ENCODE assay signal across 1 cellular context in the genomic region with DNA sequence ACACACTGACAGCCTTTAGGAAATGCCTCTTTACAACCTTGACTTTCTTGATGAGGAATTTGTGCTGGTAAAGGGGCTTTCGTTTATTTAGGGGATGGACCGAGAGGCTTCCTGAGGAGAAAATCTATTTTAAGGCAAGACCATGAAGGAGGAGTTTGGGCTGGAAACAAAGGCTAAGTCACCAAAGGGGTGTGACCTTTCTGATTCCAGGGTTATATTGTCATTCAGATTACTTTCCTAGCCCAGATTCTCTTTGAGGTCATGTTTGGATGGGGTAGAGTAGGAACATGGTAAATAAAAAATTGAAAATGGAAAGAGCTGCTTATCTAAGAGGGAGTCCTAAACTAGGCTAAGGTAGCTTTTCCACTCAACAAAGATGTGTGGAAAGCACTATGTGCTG.
TF ChIP-seq lines count a peak whose summit lies in the region.

No MANE protein-coding gene starts in this region.

TF ChIP-seq in GM23338, 12 proteins besides CTCF, POLR2A, EP300 and RAD21 (continued from another document):
- TF ChIP-seq, protein P1, sequence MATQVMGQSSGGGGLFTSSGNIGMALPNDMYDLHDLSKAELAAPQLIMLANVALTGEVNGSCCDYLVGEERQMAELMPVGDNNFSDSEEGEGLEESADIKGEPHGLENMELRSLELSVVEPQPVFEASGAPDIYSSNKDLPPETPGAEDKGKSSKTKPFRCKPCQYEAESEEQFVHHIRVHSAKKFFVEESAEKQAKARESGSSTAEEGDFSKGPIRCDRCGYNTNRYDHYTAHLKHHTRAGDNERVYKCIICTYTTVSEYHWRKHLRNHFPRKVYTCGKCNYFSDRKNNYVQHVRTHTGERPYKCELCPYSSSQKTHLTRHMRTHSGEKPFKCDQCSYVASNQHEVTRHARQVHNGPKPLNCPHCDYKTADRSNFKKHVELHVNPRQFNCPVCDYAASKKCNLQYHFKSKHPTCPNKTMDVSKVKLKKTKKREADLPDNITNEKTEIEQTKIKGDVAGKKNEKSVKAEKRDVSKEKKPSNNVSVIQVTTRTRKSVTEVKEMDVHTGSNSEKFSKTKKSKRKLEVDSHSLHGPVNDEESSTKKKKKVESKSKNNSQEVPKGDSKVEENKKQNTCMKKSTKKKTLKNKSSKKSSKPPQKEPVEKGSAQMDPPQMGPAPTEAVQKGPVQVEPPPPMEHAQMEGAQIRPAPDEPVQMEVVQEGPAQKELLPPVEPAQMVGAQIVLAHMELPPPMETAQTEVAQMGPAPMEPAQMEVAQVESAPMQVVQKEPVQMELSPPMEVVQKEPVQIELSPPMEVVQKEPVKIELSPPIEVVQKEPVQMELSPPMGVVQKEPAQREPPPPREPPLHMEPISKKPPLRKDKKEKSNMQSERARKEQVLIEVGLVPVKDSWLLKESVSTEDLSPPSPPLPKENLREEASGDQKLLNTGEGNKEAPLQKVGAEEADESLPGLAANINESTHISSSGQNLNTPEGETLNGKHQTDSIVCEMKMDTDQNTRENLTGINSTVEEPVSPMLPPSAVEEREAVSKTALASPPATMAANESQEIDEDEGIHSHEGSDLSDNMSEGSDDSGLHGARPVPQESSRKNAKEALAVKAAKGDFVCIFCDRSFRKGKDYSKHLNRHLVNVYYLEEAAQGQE (IDR thresholded peaks at IDR 0.05; ENCODE audit: unreplicated experiment): no peak
- TF ChIP-seq STAT1 (IDR thresholded peaks at IDR 0.05; ENCODE audit: unreplicated experiment) (no peak), POLR2AphosphoS5 (IDR thresholded peaks at IDR 0.05; ENCODE audit: low read depth) (no peak), ZNF331 (CRISPR knock-in tag; IDR thresholded peaks at IDR 0.05; ENCODE audit: low read depth) (no peak), NANOG (IDR thresholded peaks at IDR 0.05; ENCODE audit: borderline replicate concordance) (no peak), ZNF114 (CRISPR knock-in tag; IDR thresholded peaks at IDR 0.05) (no peak), EZH2 (IDR thresholded peaks at IDR 0.05; ENCODE audit: low read depth, unreplicated experiment) (no peak), EZH2phosphoT487 (IDR thresholded peaks at IDR 0.05; ENCODE audit: unreplicated experiment) (no peak), JUNB (IDR thresholded peaks at IDR 0.05; ENCODE audit: unreplicated experiment) (no peak), CREB1 (CRISPR knock-in tag; IDR thresholded peaks at IDR 0.05; ENCODE audit: low read depth) (no peak)
- TF ChIP-seq, protein P2, sequence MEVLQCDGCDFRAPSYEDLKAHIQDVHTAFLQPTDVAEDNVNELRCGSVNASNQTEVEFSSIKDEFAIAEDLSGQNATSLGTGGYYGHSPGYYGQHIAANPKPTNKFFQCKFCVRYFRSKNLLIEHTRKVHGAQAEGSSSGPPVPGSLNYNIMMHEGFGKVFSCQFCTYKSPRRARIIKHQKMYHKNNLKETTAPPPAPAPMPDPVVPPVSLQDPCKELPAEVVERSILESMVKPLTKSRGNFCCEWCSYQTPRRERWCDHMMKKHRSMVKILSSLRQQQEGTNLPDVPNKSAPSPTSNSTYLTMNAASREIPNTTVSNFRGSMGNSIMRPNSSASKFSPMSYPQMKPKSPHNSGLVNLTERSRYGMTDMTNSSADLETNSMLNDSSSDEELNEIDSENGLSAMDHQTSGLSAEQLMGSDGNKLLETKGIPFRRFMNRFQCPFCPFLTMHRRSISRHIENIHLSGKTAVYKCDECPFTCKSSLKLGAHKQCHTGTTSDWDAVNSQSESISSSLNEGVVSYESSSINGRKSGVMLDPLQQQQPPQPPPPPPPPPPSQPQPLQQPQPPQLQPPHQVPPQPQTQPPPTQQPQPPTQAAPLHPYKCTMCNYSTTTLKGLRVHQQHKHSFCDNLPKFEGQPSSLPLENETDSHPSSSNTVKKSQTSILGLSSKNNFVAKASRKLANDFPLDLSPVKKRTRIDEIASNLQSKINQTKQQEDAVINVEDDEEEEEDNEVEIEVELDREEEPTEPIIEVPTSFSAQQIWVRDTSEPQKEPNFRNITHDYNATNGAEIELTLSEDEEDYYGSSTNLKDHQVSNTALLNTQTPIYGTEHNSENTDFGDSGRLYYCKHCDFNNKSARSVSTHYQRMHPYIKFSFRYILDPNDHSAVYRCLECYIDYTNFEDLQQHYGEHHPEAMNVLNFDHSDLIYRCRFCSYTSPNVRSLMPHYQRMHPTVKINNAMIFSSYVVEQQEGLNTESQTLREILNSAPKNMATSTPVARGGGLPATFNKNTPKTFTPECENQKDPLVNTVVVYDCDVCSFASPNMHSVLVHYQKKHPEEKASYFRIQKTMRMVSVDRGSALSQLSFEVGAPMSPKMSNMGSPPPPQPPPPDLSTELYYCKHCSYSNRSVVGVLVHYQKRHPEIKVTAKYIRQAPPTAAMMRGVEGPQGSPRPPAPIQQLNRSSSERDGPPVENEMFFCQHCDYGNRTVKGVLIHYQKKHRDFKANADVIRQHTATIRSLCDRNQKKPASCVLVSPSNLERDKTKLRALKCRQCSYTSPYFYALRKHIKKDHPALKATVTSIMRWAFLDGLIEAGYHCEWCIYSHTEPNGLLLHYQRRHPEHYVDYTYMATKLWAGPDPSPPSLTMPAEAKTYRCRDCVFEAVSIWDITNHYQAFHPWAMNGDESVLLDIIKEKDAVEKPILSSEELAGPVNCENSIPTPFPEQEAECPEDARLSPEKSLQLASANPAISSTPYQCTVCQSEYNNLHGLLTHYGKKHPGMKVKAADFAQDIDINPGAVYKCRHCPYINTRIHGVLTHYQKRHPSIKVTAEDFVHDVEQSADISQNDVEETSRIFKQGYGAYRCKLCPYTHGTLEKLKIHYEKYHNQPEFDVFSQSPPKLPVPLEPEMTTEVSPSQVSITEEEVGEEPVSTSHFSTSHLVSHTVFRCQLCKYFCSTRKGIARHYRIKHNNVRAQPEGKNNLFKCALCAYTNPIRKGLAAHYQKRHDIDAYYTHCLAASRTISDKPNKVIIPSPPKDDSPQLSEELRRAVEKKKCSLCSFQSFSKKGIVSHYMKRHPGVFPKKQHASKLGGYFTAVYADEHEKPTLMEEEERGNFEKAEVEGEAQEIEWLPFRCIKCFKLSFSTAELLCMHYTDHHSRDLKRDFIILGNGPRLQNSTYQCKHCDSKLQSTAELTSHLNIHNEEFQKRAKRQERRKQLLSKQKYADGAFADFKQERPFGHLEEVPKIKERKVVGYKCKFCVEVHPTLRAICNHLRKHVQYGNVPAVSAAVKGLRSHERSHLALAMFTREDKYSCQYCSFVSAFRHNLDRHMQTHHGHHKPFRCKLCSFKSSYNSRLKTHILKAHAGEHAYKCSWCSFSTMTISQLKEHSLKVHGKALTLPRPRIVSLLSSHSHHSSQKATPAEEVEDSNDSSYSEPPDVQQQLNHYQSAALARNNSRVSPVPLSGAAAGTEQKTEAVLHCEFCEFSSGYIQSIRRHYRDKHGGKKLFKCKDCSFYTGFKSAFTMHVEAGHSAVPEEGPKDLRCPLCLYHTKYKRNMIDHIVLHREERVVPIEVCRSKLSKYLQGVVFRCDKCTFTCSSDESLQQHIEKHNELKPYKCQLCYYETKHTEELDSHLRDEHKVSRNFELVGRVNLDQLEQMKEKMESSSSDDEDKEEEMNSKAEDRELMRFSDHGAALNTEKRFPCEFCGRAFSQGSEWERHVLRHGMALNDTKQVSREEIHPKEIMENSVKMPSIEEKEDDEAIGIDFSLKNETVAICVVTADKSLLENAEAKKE (CRISPR knock-in tag; IDR thresholded peaks at IDR 0.05): no peak
